ENCODE assay signal across 22 cellular contexts in the genomic region with DNA sequence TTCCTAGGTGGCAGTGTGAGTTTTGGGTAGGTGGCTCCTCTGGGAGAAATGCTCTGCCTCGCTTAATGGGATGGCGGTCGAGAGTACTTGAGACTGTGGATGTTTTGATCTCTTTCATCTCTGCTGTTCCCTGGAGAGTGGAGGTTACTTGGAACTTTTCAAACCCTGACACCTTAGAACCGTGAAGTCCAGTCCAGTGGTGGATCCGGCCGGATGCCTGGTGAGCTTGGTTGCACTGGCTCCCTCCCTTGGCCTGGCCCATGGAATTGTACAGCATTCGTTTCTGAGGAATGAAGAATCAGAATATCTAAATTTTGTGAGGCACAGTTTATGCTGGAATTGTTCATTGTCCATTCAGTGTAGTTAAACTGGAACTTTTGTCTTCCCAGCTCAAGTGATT.
"Had no signal": no experiment of that assay in that cellular context is flagged by ENCODE, and none has a peak within 500 bp of the region (broad histone marks: within the 10 kb centered on the region; RNA-seq: fewer than 3 reads in every experiment).

No MANE protein-coding gene starts in this region.

- H3K4me3 ChIP-seq: body of pancreas, uterus had no signal

- H3K4me1 Mint-ChIP-seq: activated T-helper 17 cell treated with anti-CD3 and anti-CD28 coated beads, Interleukin-2, amount 50 U/mL, for 72 hours had no signal

- H3K27me3 Mint-ChIP-seq: activated CD4-positive, alpha-beta T cell treated with anti-CD3 and anti-CD28 coated beads, Interleukin-2, amount 10 ng/mL, durations not matched to agents 7 days and 5 days; activated T-helper 17 cell treated with anti-CD3 and anti-CD28 coated beads, Interleukin-2, amount 50 U/mL, for 72 hours; dendritic cell treated with granulocyte-macrophage colony-stimulating factor and Interleukin-4, amounts not matched to agents 40 ng/mL and 50 ng/mL, for 4 days; memory B cell; stimulated activated memory B cell treated with anti-CD40 and anti-IgM and Interleukin-4, amounts not matched to agents 10 μg/mL and 1 μg/mL and 100 μg/mL, for 72 hours had no signal

- H3K9me3 ChIP-seq: body of pancreas, uterus had no signal

- H3K27ac ChIP-seq: body of pancreas, uterus had no signal

- H3K27ac Mint-ChIP-seq: activated CD4-positive, alpha-beta T cell treated with anti-CD3 and anti-CD28 coated beads, Interleukin-2, amount 10 ng/mL, durations not matched to agents 7 days and 5 days; activated CD8-positive, alpha-beta T cell treated with anti-CD3 and anti-CD28 coated beads, Interleukin-2, amount 10 ng/mL, durations not matched to agents 7 days and 5 days; activated T-helper 17 cell treated with anti-CD3 and anti-CD28 coated beads, Interleukin-2, amount 50 U/mL, for 72 hours; dendritic cell treated with granulocyte-macrophage colony-stimulating factor and Interleukin-4, amounts not matched to agents 40 ng/mL and 50 ng/mL, for 4 days; memory B cell; stimulated activated memory B cell treated with anti-CD40 and anti-IgM and Interleukin-4, amounts not matched to agents 10 μg/mL and 1 μg/mL and 100 μg/mL, for 72 hours had no signal

- H3K36me3 ChIP-seq: uterus had no signal

- H3K4me3 Mint-ChIP-seq: activated CD4-positive, alpha-beta T cell treated with anti-CD3 and anti-CD28 coated beads, Interleukin-2, amount 10 ng/mL, durations not matched to agents 7 days and 5 days; activated CD8-positive, alpha-beta T cell treated with anti-CD3 and anti-CD28 coated beads, Interleukin-2, amount 10 ng/mL, durations not matched to agents 7 days and 5 days; activated T-helper 17 cell treated with anti-CD3 and anti-CD28 coated beads, Interleukin-2, amount 50 U/mL, for 72 hours; dendritic cell treated with granulocyte-macrophage colony-stimulating factor and Interleukin-4, amounts not matched to agents 40 ng/mL and 50 ng/mL, for 4 days; memory B cell; nephron; stimulated activated memory B cell treated with anti-CD40 and anti-IgM and Interleukin-4, amounts not matched to agents 10 μg/mL and 1 μg/mL and 100 μg/mL, for 72 hours had no signal

- H3K4me1 ChIP-seq: body of pancreas, uterus had no signal

- H3K9me3 Mint-ChIP-seq: activated CD4-positive, alpha-beta T cell treated with anti-CD3 and anti-CD28 coated beads, Interleukin-2, amount 10 ng/mL, durations not matched to agents 7 days and 5 days; activated T-helper 17 cell treated with anti-CD3 and anti-CD28 coated beads, Interleukin-2, amount 50 U/mL, for 72 hours; dendritic cell treated with granulocyte-macrophage colony-stimulating factor and Interleukin-4, amounts not matched to agents 40 ng/mL and 50 ng/mL, for 4 days; memory B cell; nephron; stimulated activated memory B cell treated with anti-CD40 and anti-IgM and Interleukin-4, amounts not matched to agents 10 μg/mL and 1 μg/mL and 100 μg/mL, for 72 hours had no signal

- DNase-seq: activated CD4-positive, alpha-beta T cell treated with anti-CD3 and anti-CD28 coated beads, Interleukin-2, amount 10 ng/mL, durations not matched to agents 7 days and 5 days; activated CD8-positive, alpha-beta T cell treated with anti-CD3 and anti-CD28 coated beads, Interleukin-2, amount 10 ng/mL, durations not matched to agents 7 days and 5 days; anterior cingulate cortex; body of pancreas; effector CD4-positive, alpha-beta T cell; foreskin melanocyte; glutamatergic neuron; hippocampal formation; kidney glomerular epithelial cell; occipital lobe; small intestine; stimulated activated CD4-positive, alpha-beta T cell treated with anti-CD3 and anti-CD28 coated beads, Interleukin-2, amount 100 ng/mL, for 24 hours; trophoblast cell; uterus had no signal

- H3K27me3 ChIP-seq: body of pancreas, uterus had no signal

- ATAC-seq: activated CD4-positive, CD25-positive, alpha-beta regulatory T cell treated with anti-CD3 and anti-CD28 coated beads, Interleukin-2, amount 50 U/mL, for 24 hours; activated CD8-positive, alpha-beta T cell treated with anti-CD3 and anti-CD28 coated beads, Interleukin-2, amount 10 ng/mL, durations not matched to agents 7 days and 5 days; activated T-helper 17 cell treated with anti-CD3 and anti-CD28 coated beads, Interleukin-2, amount 50 U/mL, for 72 hours; body of pancreas; esophagus mucosa; sciatic nerve; stimulated activated memory B cell treated with anti-CD40 and anti-IgM and Interleukin-4, amounts not matched to agents 10 μg/mL and 1 μg/mL and 100 μg/mL, for 72 hours had no signal
